Comparison of ENCODE assay signal across 19 cellular contexts in the genomic region with DNA sequence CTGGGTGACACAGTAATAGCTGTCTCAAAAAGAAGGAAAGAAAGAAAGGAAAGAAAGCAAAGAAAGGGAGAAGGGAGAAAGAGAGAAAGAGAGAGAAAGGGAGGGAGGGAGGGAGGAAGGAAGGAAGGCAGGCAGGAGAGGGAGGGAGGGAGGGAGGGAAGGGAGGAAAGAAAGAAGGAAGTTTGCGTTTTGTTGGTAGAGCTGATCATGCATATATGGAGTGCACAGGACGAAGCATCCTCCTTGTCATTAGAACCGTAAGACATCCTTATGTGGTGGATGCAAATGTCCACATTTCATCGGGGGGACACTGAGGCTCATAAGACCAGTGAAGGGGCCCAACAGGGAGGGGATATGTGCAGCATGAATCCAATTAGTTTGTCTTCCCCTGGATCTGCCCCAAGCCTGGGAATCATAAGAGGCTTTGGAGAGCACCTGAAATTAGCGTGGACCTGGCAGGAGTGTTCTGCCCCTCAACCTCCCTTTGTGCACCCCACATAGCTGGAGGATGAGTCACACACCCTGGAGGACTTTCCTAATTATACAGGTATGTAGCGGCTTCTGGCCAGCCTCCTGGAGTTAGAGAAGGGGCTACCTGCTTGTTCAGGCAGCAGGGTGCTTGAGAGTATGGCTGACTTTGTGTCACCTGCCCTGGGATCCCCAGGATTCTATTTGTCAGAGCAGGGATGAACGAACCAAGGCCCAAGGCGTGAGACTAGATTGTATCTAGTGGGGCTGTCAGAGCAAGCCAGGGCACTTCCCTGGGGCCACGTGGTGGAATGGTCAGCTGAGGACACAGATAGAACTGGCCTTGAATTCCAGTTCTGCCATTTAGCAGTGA.
DNase-seq lines count a peak whose midpoint lies in the region; ATAC-seq and TF ChIP-seq lines count a peak whose summit lies in the region.
"Had no signal": no experiment of that assay in that cellular context is flagged by ENCODE, and none has a peak within 500 bp of the region (broad histone marks: within the 10 kb centered on the region; RNA-seq: fewer than 3 reads in every experiment).

No MANE protein-coding gene starts in this region.

- no CpG with 5 or more reads among the region's 9 CpGs for WGBS in neuronal stem cell (ENCODE audit: extremely low coverage in 2 of 2, insufficient read length in 2 of 2, insufficient replicate concordance in 1 of 2), 2 donors

- H3K27ac ChIP-seq in neuronal stem cell (replicated peaks; ENCODE audit: low read length) = no peak overlapping the region
- H3K27ac ChIP-seq: cardiac muscle cell, neutrophil, uterus had no signal

- no peak overlapping the region for H3K4me3 Mint-ChIP-seq in chondrocyte (ENCODE audit: unreplicated experiment)
- H3K4me3 Mint-ChIP-seq in stimulated activated naive CD8-positive, alpha-beta T cell treated with anti-CD3 and anti-CD28 coated beads, Interleukin-15, amount 100 ng/mL, for 72 hours = no peak overlapping the region
- H3K4me3 Mint-ChIP-seq: mesothelial cell of epicardium; stimulated activated naive B cell treated with anti-CD40 and anti-IgM and Interleukin-4, amounts not matched to agents 10 μg/mL and 1 μg/mL and 100 μg/mL, for 72 hours had no signal

- H3K36me3 ChIP-seq in neuronal stem cell (replicated peaks in 1 of 2; ENCODE audit: control insufficient read depth in 2 of 2, insufficient read depth in 2 of 2, low read length in 2 of 2) = no peaks in the 10 kb centered on the region
- H3K36me3 ChIP-seq: BE2C, cardiac muscle cell, neutrophil, uterus had no signal

- H2BK15ac ChIP-seq in neuronal stem cell (ENCODE audit: low read length) = no peak overlapping the region

- no peak overlapping the region for H3K4me3 ChIP-seq in neuronal stem cell (ENCODE audit: low read length in 2 of 2)
- H3K4me3 ChIP-seq: cardiac muscle cell, uterus had no signal

- no peak overlapping the region for H2AK5ac ChIP-seq in neuronal stem cell (ENCODE audit: low read depth, low read length)

- H3K9ac ChIP-seq in neuronal stem cell (ENCODE audit: low read depth, low read length, poor library complexity) = no peak overlapping the region

- H3K27ac Mint-ChIP-seq in chondrocyte (ENCODE audit: unreplicated experiment) = no peak overlapping the region
- H3K27ac Mint-ChIP-seq in stimulated activated naive CD8-positive, alpha-beta T cell treated with anti-CD3 and anti-CD28 coated beads, Interleukin-15, amount 100 ng/mL, for 72 hours = no peak overlapping the region
- H3K27ac Mint-ChIP-seq: mesothelial cell of epicardium; stimulated activated naive B cell treated with anti-CD40 and anti-IgM and Interleukin-4, amounts not matched to agents 10 μg/mL and 1 μg/mL and 100 μg/mL, for 72 hours had no signal

- peaks cover 8% of the 10 kb centered on the region for H3K9me3 Mint-ChIP-seq in chondrocyte (ENCODE audit: low read depth)
- no peaks in the 10 kb centered on the region for H3K9me3 Mint-ChIP-seq in stimulated activated naive CD8-positive, alpha-beta T cell treated with anti-CD3 and anti-CD28 coated beads, Interleukin-15, amount 100 ng/mL, for 72 hours

- no peaks in the 10 kb centered on the region for H3K79me1 ChIP-seq in neuronal stem cell (ENCODE audit: low read depth, low read length)

- no peak overlapping the region for H2BK12ac ChIP-seq in neuronal stem cell (ENCODE audit: low read length)

- H3K4me1 Mint-ChIP-seq in chondrocyte (ENCODE audit: low read depth) = no peaks in the 10 kb centered on the region
- H3K4me1 Mint-ChIP-seq in stimulated activated naive CD8-positive, alpha-beta T cell treated with anti-CD3 and anti-CD28 coated beads, Interleukin-15, amount 100 ng/mL, for 72 hours = no peaks in the 10 kb centered on the region

- no peak overlapping the region for H3K14ac ChIP-seq in neuronal stem cell (ENCODE audit: low read length)

- no peak overlapping the region for H4K8ac ChIP-seq in neuronal stem cell (ENCODE audit: low read depth, low read length)

- H3K23ac ChIP-seq in neuronal stem cell (ENCODE audit: low read depth, low read length, poor library complexity) = no peak overlapping the region

- no peak overlapping the region for H3K4ac ChIP-seq in neuronal stem cell (ENCODE audit: low read length)

- ATAC-seq in stimulated activated naive CD8-positive, alpha-beta T cell treated with anti-CD3 and anti-CD28 coated beads, Interleukin-15, amount 100 ng/mL, for 72 hours = no peak
- no peak for ATAC-seq in GM21717 (IDR thresholded peaks at IDR 0.05; ENCODE audit: unreplicated experiment)
- ATAC-seq: stimulated activated naive B cell treated with anti-CD40 and anti-IgM and Interleukin-4, amounts not matched to agents 10 μg/mL and 1 μg/mL and 100 μg/mL, for 72 hours had no signal

- no peak overlapping the region for H2AFZ ChIP-seq in neuronal stem cell (ENCODE audit: low read length)

- H3K4me2 ChIP-seq in neuronal stem cell (ENCODE audit: insufficient read depth, low read length, poor library complexity, severe bottlenecking) = no peak overlapping the region

- H3K36me3 Mint-ChIP-seq in chondrocyte (ENCODE audit: low read depth) = peaks cover 2% of the 10 kb centered on the region
- H3K36me3 Mint-ChIP-seq: mesothelial cell of epicardium; stimulated activated naive B cell treated with anti-CD40 and anti-IgM and Interleukin-4, amounts not matched to agents 10 μg/mL and 1 μg/mL and 100 μg/mL, for 72 hours had no signal

- TF ChIP-seq CTCF in chondrocyte (IDR thresholded peaks at IDR 0.05) = no peak

- peak overlapping the region; percentile 24 for H3K18ac ChIP-seq in neuronal stem cell (ENCODE audit: low read length)

- peaks cover 33% of the 10 kb centered on the region for H3K27me3 Mint-ChIP-seq in chondrocyte (ENCODE audit: low read depth)
- peaks cover 18% of the 10 kb centered on the region for H3K27me3 Mint-ChIP-seq in stimulated activated naive CD8-positive, alpha-beta T cell treated with anti-CD3 and anti-CD28 coated beads, Interleukin-15, amount 100 ng/mL, for 72 hours

- no peak overlapping the region for H2BK120ac ChIP-seq in neuronal stem cell (ENCODE audit: low read depth, low read length)

- H4K91ac ChIP-seq in neuronal stem cell (ENCODE audit: low read depth, low read length, poor library complexity) = no peak overlapping the region

- H3K27me3 ChIP-seq in neuronal stem cell (ENCODE audit: control insufficient read depth in 3 of 3, insufficient read depth in 3 of 3, low read depth in 1 of 3, low read length in 3 of 3) = no peaks in the 10 kb centered on the region
- H3K27me3 ChIP-seq: BE2C, cardiac muscle cell, uterus had no signal

- DNase-seq in ELF-1 (ENCODE audit: low read depth, low spot score) = peak; percentile 84
- peak; percentile 58 for DNase-seq in M059J (ENCODE audit: low read depth)
- peak; percentile 46 for DNase-seq in chondrocyte (ENCODE audit: low spot score)
- DNase-seq in neuronal stem cell (ENCODE audit: low spot score) = no peak
- no peak for DNase-seq in stimulated activated naive CD8-positive, alpha-beta T cell treated with anti-CD3 and anti-CD28 coated beads, Interleukin-15, amount 100 ng/mL, for 72 hours
- no peak for DNase-seq in DMS153 (lab: John Stamatoyannopoulos, UW)
- DNase-seq in DMS53 treated with DMSO at 0.1 percent for 48 hours (lab: John Stamatoyannopoulos, UW; ENCODE audit: unreplicated experiment) = no peak
- DNase-seq: activated CD4-positive, CD25-positive, alpha-beta regulatory T cell treated with anti-CD3 and anti-CD28 coated beads, Interleukin-2, amount 50 U/mL, for 72 hours; BE2C; DND-41; NCI-H187 treated with DMSO at 0.1 percent for 48 hours; NCI-H748 treated with DMSO at 0.1 percent for 48 hours; stimulated activated naive B cell treated with anti-CD40 and anti-IgM and Interleukin-4, amounts not matched to agents 10 μg/mL and 1 μg/mL and 100 μg/mL, for 72 hours; T-helper 1 cell; uterus had no signal

- H3K4me1 ChIP-seq in neuronal stem cell (ENCODE audit: control insufficient read depth in 2 of 2, insufficient read depth in 1 of 2, low read depth in 1 of 2, low read length in 2 of 2) = peaks cover 0 to 14% of the 10 kb centered on the region in 2 donors
- H3K4me1 ChIP-seq: BE2C, uterus had no signal

- H3K9me3 ChIP-seq in neuronal stem cell (replicated peaks in 1 of 2; ENCODE audit: control insufficient read depth in 2 of 2, insufficient read depth in 1 of 2, low read depth in 1 of 2, low read length in 2 of 2) = no peaks in the 10 kb centered on the region
- H3K9me3 ChIP-seq: BE2C, neutrophil, uterus had no signal

- H2BK5ac ChIP-seq in neuronal stem cell (ENCODE audit: low read length) = no peak overlapping the region

Comparison
In these comparisons a context has a peak if more than half of its experiments do, and no peak if none do; other contexts are left out.
1. DNase-seq: peak in ELF-1 (single experiment), M059J (single experiment) and chondrocyte (single experiment); none in neuronal stem cell (single experiment), stimulated activated naive CD8-positive, alpha-beta T cell treated with anti-CD3 and anti-CD28 coated beads, Interleukin-15, amount 100 ng/mL, for 72 hours (0 of 2), DMS153 (single experiment) and DMS53 treated with DMSO at 0.1 percent for 48 hours (single experiment).